In genomic region chr1:68796888-68797287, GRCh38 we compare ENCODE assay signal across 23 cellular contexts.
DNase-seq lines count a peak whose midpoint lies in the region; ATAC-seq, FAIRE-seq and TF ChIP-seq lines count a peak whose summit lies in the region.
"Had no signal": no experiment of that assay in that cellular context is flagged by ENCODE, and none has a peak within 500 bp of the region (broad histone marks: within the 10 kb centered on the region; RNA-seq: fewer than 3 reads in every experiment).

No MANE protein-coding gene starts in this region.

- peaks cover 11% of the 10 kb centered on the region for H3K9me3 Mint-ChIP-seq in activated T-cell treated with anti-CD3 and anti-CD28 coated beads, Interleukin-2, amount 50 U/mL, for 24 hours
- H3K9me3 Mint-ChIP-seq: GM23338, H9 had no signal

- H3K79me2 ChIP-seq in HepG2 (ENCODE audit: insufficient read depth, low read length) (no peaks in the 10 kb centered on the region), osteoblast (ENCODE audit: insufficient read depth, low read length) (no peaks in the 10 kb centered on the region)

- no peaks in the 10 kb centered on the region for H3K36me3 Mint-ChIP-seq in activated T-cell treated with anti-CD3 and anti-CD28 coated beads, Interleukin-2, amount 50 U/mL, for 24 hours (ENCODE audit: low read depth)
- H3K36me3 Mint-ChIP-seq: CD4-positive, alpha-beta memory T cell had no signal

- DNase-seq in HepG2 (ENCODE audit: low spot score) (no peak), globus pallidus (ENCODE audit: low spot score) (peak; percentile 11), putamen (ENCODE audit: low spot score) (peak; percentile 1), osteoblast (ENCODE audit: insufficient read length, low spot score, missing footprints) (no peak)
- no peak for DNase-seq in stimulated activated naive CD8-positive, alpha-beta T cell treated with anti-CD3 and anti-CD28 coated beads, Interleukin-15, Interleukin-2, amounts not matched to agents 100 U/mL and 50 U/mL, for 24 hours
- no peak for DNase-seq in activated T-cell treated with anti-CD3 and anti-CD28 coated beads, Interleukin-2, amount 50 U/mL, for 24 hours
- DNase-seq: 8988T; ACHN; AML-193; C1 segment of cervical spinal cord; Calu3; CD4-positive, alpha-beta memory T cell; COR-L47; DMS53; DMS79 treated with DMSO at 0.1 percent for 48 hours; GF-D8; H9 had no signal

- FAIRE-seq in HepG2 (lab: Jason Lieb, UNC): no peak
- FAIRE-seq: A549, GM12891, GM18507 had no signal

- H3K4me2 ChIP-seq in HepG2 (ENCODE audit: low read depth, low read length): no peak overlapping the region
- H3K4me2 ChIP-seq in osteoblast (ENCODE audit: insufficient read depth, low read length): no peak overlapping the region
- H3K4me2 ChIP-seq: A549, GM23338 had no signal

- in situ Hi-C loops in HepG2 (cut with HindIII; ENCODE audit: extremely low pct_ligation_motif_present, low pct_unique_long_range_greater_than_20kb): no loop called here

- BruUV-seq in HepG2 (replicated peaks; lab: Mats Ljungman, UMichigan): no TSS peak

- no peak overlapping the region for H3K9ac ChIP-seq in liver (ENCODE audit: low read depth in 1 of 2, low read length in 2 of 2)
- H3K9ac ChIP-seq in HepG2 (ENCODE audit: insufficient read depth, low read depth, low read length): no peak overlapping the region

- H4K20me1 ChIP-seq in HepG2 (ENCODE audit: insufficient read depth, low read length) (no peaks in the 10 kb centered on the region), osteoblast (ENCODE audit: insufficient read depth, low read length) (no peaks in the 10 kb centered on the region)

- TF ChIP-seq RAD21 in liver (IDR thresholded peaks at IDR 0.05): peak; percentile 25 to 33
- TF ChIP-seq RAD21 in HepG2 (CRISPR knock-in tag; IDR thresholded peaks at IDR 0.05): no peak

- TF ChIP-seq CTCF in liver (IDR thresholded peaks at IDR 0.05; ENCODE audit: low read depth, low read length, missing input control): no peak
- no peak for TF ChIP-seq CTCF in HepG2 (CRISPR knock-in tag; IDR thresholded peaks at IDR 0.05)
- no peak for TF ChIP-seq CTCF in osteoblast (IDR thresholded peaks at IDR 0.05; ENCODE audit: extremely low read depth, low read depth, low read length)

- TF ChIP-seq POLR2A in HepG2 (IDR thresholded peaks at IDR 0.05; ENCODE audit: insufficient read depth in 1 of 2, low read depth in 2 of 2, low read length in 2 of 2): no peak

- H3K36me3 ChIP-seq in liver (ENCODE audit: control insufficient read depth in 4 of 4, insufficient read depth in 3 of 4, low read depth in 1 of 4, low read length in 3 of 4): no peaks in the 10 kb centered on the region
- no peaks in the 10 kb centered on the region for H3K36me3 ChIP-seq in HepG2 (replicated peaks in 1 of 2; ENCODE audit: control insufficient read depth in 1 of 2, insufficient read depth in 2 of 2, low read length in 2 of 2)
- H3K36me3 ChIP-seq in osteoblast (ENCODE audit: insufficient read depth, low read length): no peaks in the 10 kb centered on the region

- no peak overlapping the region for H3K4me3 Mint-ChIP-seq in activated T-cell treated with anti-CD3 and anti-CD28 coated beads, Interleukin-2, amount 50 U/mL, for 24 hours
- H3K4me3 Mint-ChIP-seq: CD4-positive, alpha-beta memory T cell; GM23338; H9 had no signal

- no peak for ATAC-seq in HepG2
- ATAC-seq in stimulated activated naive CD8-positive, alpha-beta T cell treated with anti-CD3 and anti-CD28 coated beads, Interleukin-15, Interleukin-2, amounts not matched to agents 100 U/mL and 50 U/mL, for 24 hours: no peak
- ATAC-seq: A549, GM23338, HCT116 had no signal

- no peak overlapping the region for H3K27ac Mint-ChIP-seq in activated T-cell treated with anti-CD3 and anti-CD28 coated beads, Interleukin-2, amount 50 U/mL, for 24 hours
- H3K27ac Mint-ChIP-seq: CD4-positive, alpha-beta memory T cell; GM23338; H9 had no signal

- H3K27ac ChIP-seq in liver (ENCODE audit: low read depth in 1 of 2, low read length in 2 of 2) (peak overlapping the region; percentile 72 to 78), HepG2 (ENCODE audit: extremely low read length, insufficient read depth, low read length) (no peak overlapping the region), osteoblast (ENCODE audit: low read depth, low read length) (no peak overlapping the region)
- H3K27ac ChIP-seq: A549 had no signal

- H3K27me3 ChIP-seq in liver (ENCODE audit: control insufficient read depth in 4 of 4, insufficient read depth in 4 of 4, low read length in 3 of 4) (no peaks in the 10 kb centered on the region), HepG2 (ENCODE audit: control insufficient read depth in 1 of 2, insufficient read depth in 2 of 2, low read length in 2 of 2) (no peaks in the 10 kb centered on the region), osteoblast (ENCODE audit: insufficient read depth, low read length) (no peaks in the 10 kb centered on the region)

- H3K4me1 ChIP-seq in liver (ENCODE audit: control insufficient read depth in 4 of 4, insufficient read depth in 4 of 4, low read length in 3 of 4): peaks cover 6 to 48% (median 30%) of the 10 kb centered on the region in 4 donors
- H3K4me1 ChIP-seq in HepG2 (ENCODE audit: insufficient read depth, low read length): no peaks in the 10 kb centered on the region
- H3K4me1 ChIP-seq in osteoblast (ENCODE audit: insufficient read depth, low read length): no peaks in the 10 kb centered on the region
- H3K4me1 ChIP-seq: A549 had no signal

- H3K9me3 ChIP-seq in liver (ENCODE audit: control insufficient read depth in 4 of 4, low read length in 3 of 4) (no peaks in the 10 kb centered on the region), HepG2 (ENCODE audit: low read length) (peaks cover 95% of the 10 kb centered on the region), osteoblast (ENCODE audit: low read depth, low read length) (no peaks in the 10 kb centered on the region)
- H3K9me3 ChIP-seq: A549 had no signal

- H3K4me3 ChIP-seq in liver (ENCODE audit: low read depth in 1 of 3, low read length in 3 of 3) (no peak overlapping the region), HepG2 (replicated peaks in 1 of 3; ENCODE audit: insufficient read depth in 1 of 3, low read depth in 2 of 3, low read length in 3 of 3) (no peak overlapping the region), osteoblast (ENCODE audit: insufficient read depth, low read length) (no peak overlapping the region)
- H3K4me3 ChIP-seq: A549, GM23338 had no signal

- TF ChIP-seq EP300 in HepG2 (IDR thresholded peaks at IDR 0.05; ENCODE audit: low read depth in 2 of 2, low read length in 2 of 2) (no peak), HepG2 (CRISPR knock-in tag; IDR thresholded peaks at IDR 0.05; ENCODE audit: borderline replicate concordance) (no peak)

- POLR2A ChIA-PET in HepG2 (lab: Yijun Ruan, JAX): no interaction called here

- H2AFZ ChIP-seq in HepG2 (ENCODE audit: low read length) (no peak overlapping the region), osteoblast (ENCODE audit: low read length) (no peak overlapping the region)
- H2AFZ ChIP-seq: GM23338 had no signal

- CTCF ChIA-PET in HepG2 (lab: Yijun Ruan, JAX; ENCODE audit: low intra/inter-chr PET ratio, low total read pairs): no interaction called here

- H3K4me1 Mint-ChIP-seq in activated T-cell treated with anti-CD3 and anti-CD28 coated beads, Interleukin-2, amount 50 U/mL, for 24 hours (ENCODE audit: low read depth): no peaks in the 10 kb centered on the region
- H3K4me1 Mint-ChIP-seq: CD4-positive, alpha-beta memory T cell; GM23338; H9 had no signal

- no peaks in the 10 kb centered on the region for H3K27me3 Mint-ChIP-seq in activated T-cell treated with anti-CD3 and anti-CD28 coated beads, Interleukin-2, amount 50 U/mL, for 24 hours
- H3K27me3 Mint-ChIP-seq: CD4-positive, alpha-beta memory T cell had no signal

- intact Hi-C loops in HepG2 (cut with micrococcal nuclease; ENCODE audit: unreplicated experiment): no loop called here

TF ChIP-seq in liver, 16 proteins besides CTCF, POLR2A, EP300 and RAD21 (continues in another document):
- TF ChIP-seq HNF4G (IDR thresholded peaks at IDR 0.05) (peak; percentile 84), RXRA (IDR thresholded peaks at IDR 0.05) (peak; percentile 67 to 79), YY1 (IDR thresholded peaks at IDR 0.05) (peak; percentile 24), JUND (IDR thresholded peaks at IDR 0.05) (peak in 1 of 2 donors; percentile 59), HNF4A (conservative IDR thresholded peaks at IDR 0.05) (peak; percentile 87 to 95)

TF ChIP-seq in HepG2, 621 proteins besides CTCF, POLR2A, EP300 and RAD21:
- TF ChIP-seq HNF1B (CRISPR knock-in tag; IDR thresholded peaks at IDR 0.05) (no peak), ZNF703 (CRISPR knock-in tag; IDR thresholded peaks at IDR 0.05; ENCODE audit: borderline replicate concordance) (no peak), ZNF772 (CRISPR knock-in tag; IDR thresholded peaks at IDR 0.05) (no peak), KLF13 (CRISPR knock-in tag; IDR thresholded peaks at IDR 0.05) (no peak), SRY (CRISPR knock-in tag; IDR thresholded peaks at IDR 0.05) (no peak), FOXP1 (IDR thresholded peaks at IDR 0.05) (no peak), FOXP1 (CRISPR knock-in tag; IDR thresholded peaks at IDR 0.05) (no peak), ZC3H13 (CRISPR knock-in tag; IDR thresholded peaks at IDR 0.05) (no peak), ZNF652 (CRISPR knock-in tag; IDR thresholded peaks at IDR 0.05; ENCODE audit: borderline replicate concordance, low read depth) (no peak), U2AF1 (optimal IDR thresholded peaks at IDR 0.05; ENCODE audit: low read depth, low read length) (no peak)

Comparison
In these comparisons a context has a peak if more than half of its experiments do, and no peak if none do; other contexts are left out.
1. H3K27ac ChIP-seq: peak in liver (2 of 2); none in HepG2 (single experiment) and osteoblast (single experiment).
2. DNase-seq: peak in globus pallidus (single experiment) and putamen (single experiment); none in HepG2 (single experiment), stimulated activated naive CD8-positive, alpha-beta T cell treated with anti-CD3 and anti-CD28 coated beads, Interleukin-15, Interleukin-2, amounts not matched to agents 100 U/mL and 50 U/mL, for 24 hours (single experiment), osteoblast (single experiment) and activated T-cell treated with anti-CD3 and anti-CD28 coated beads, Interleukin-2, amount 50 U/mL, for 24 hours (single experiment).